ENCODE assay signal across 8 cellular contexts in the genomic region with DNA sequence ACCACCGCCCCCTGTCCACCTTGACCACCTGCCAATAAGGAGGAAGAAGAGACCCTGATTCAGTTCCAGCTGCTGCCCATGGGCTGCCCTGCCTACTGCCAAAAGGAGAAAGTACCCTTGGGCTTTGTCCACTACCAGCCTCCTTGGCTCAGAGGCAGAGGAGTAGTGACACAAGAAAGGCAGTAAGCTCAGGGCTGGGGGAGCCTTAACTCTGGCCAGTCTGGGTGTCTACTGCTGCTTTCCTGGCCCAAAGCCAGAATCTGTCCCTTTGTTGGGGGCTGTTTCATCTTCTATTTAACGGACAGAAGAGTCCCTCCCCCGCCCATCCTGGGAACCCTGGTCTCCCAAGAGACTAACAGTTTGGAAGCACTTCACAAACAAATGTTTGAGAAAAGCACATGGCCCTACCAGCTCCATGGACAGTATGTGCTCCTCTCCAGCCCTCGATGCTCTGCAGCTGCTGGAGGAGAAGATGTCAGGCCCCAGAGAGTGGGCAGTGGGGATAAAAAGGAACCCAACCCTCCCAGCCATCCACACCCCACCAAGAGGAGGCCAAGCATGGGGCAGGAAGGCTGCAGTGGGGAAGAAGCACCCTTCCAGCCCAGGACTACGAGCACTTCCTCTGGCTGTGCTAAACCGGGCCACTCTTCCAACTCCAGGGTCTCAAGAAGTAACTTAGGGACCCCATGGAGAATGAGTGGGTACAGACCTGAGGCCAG. TPM values are rescaled to one million over a fixed set of nuclear protein-coding genes. Genes with fewer than 3 reads are reported as not detected.
DNase-seq lines count a peak whose midpoint lies in the region; ATAC-seq, FAIRE-seq and TF ChIP-seq lines count a peak whose summit lies in the region.

No MANE protein-coding gene starts in this region.

- peak overlapping the region; percentile 93 for H3K14ac ChIP-seq in IMR-90 (replicated peaks; ENCODE audit: low read depth, low read length)

- peak overlapping the region; percentile 87 for H3K23ac ChIP-seq in IMR-90 (ENCODE audit: low read depth, low read length)

- H2BK120ac ChIP-seq in IMR-90 (ENCODE audit: low read depth, low read length), result no peak overlapping the region

- peak overlapping the region; percentile 93 for H3K4me2 ChIP-seq in IMR-90 (ENCODE audit: low read depth, low read length)

- peak overlapping the region; percentile 36; the same call in 1 of the 2 replicates for H3K4ac ChIP-seq in IMR-90 (ENCODE audit: low read depth, low read length)

- H3K18ac ChIP-seq in IMR-90 (ENCODE audit: low read depth, low read length), result no peak overlapping the region

- CTCF ChIA-PET in IMR-90 (lab: Yijun Ruan, JAX), result interaction anchor here (0.6 to 1.4 kb wide), 2 partner anchors 50 to 137 kb away, joined by 4 to 5 read pairs; no protein-coding TSS in a partner anchor

- 0 out of 3 replicates have a peak overlapping the region, but pooled peaks have one; percentile 25 for H2BK15ac ChIP-seq in IMR-90 (ENCODE audit: low read depth, low read length)

- H3K9me3 ChIP-seq in IMR-90 (ENCODE audit: control insufficient read depth, insufficient read depth, low read length), result no peaks in the 10 kb centered on the region
- H3K9me3 ChIP-seq in muscle layer of duodenum (ENCODE audit: control insufficient read depth in 1 of 2, low read length in 2 of 2), result no peaks in the 10 kb centered on the region

- H3K36me3 ChIP-seq in IMR-90 (ENCODE audit: control insufficient read depth, insufficient read depth, low read length) (peaks cover 38% of the 10 kb centered on the region), bronchial epithelial cell (ENCODE audit: control insufficient read depth, insufficient read depth, low read length) (peaks cover 32% of the 10 kb centered on the region), muscle layer of duodenum (ENCODE audit: control insufficient read depth in 1 of 2, insufficient read depth in 2 of 2, low read length in 2 of 2) (peaks cover 43% of the 10 kb centered on the region in 2 donors)

- H4K8ac ChIP-seq in IMR-90 (ENCODE audit: low read depth in 2 of 2, low read length in 2 of 2), result peak overlapping the region; percentile 26 to 66; a peak in 2 of 4 replicates

- dilution Hi-C loops in IMR-90 (cut with HindIII; ENCODE audit: low sequenced_read_pairs, unreplicated experiment), result no loop called here

- no peak overlapping the region for H2BK5ac ChIP-seq in IMR-90 (ENCODE audit: low read depth, low read length, poor library complexity, severe bottlenecking)

- POLR2A ChIA-PET in IMR-90 (lab: Charles Lee; ENCODE audit: unreplicated experiment), result no interaction called here

- BruUV-seq in IMR-90 (replicated peaks; lab: Mats Ljungman, UMichigan), result no TSS peak

- intact Hi-C loops in IMR-90 (cut with micrococcal nuclease), result no loop called here

- peak overlapping the region; percentile 82 for H3K9ac ChIP-seq in IMR-90 (ENCODE audit: low read depth, low read length)

- no peak for FAIRE-seq in bronchial epithelial cell (lab: Jason Lieb, UNC)
- FAIRE-seq in D721Med (lab: Jason Lieb, UNC), result no peak

- in situ Hi-C loops in IMR-90 (cut with MboI; ENCODE audit: low sequenced_read_pairs), result no loop called here

- no peak overlapping the region for H2BK20ac ChIP-seq in IMR-90 (ENCODE audit: low read depth, low read length)

- WGBS in IMR-90 (ENCODE audit: extremely low coverage in 2 of 2, insufficient read length in 1 of 2), 2 experiments, result no CpG with 5 or more reads among the region's 6 CpGs

- H3K27me3 ChIP-seq in IMR-90 (ENCODE audit: control insufficient read depth, insufficient read depth, low read length) (no peaks in the 10 kb centered on the region), bronchial epithelial cell (ENCODE audit: control insufficient read depth, insufficient read depth, low read length) (no peaks in the 10 kb centered on the region), muscle layer of duodenum (ENCODE audit: low read depth, low read length) (no peaks in the 10 kb centered on the region)

- ATAC-seq in IMR-90 (ENCODE audit: low read depth) (no peak), esophagus mucosa (no peak)

- H2AK9ac ChIP-seq in IMR-90 (replicated peaks; ENCODE audit: low read depth, low read length, poor library complexity), result peak overlapping the region; percentile 94

- no peaks in the 10 kb centered on the region for H4K20me1 ChIP-seq in IMR-90 (ENCODE audit: insufficient read depth, low read length)

- H2AFZ ChIP-seq in IMR-90 (replicated peaks; ENCODE audit: low read length, poor library complexity), result peak overlapping the region; percentile 99

- H3K9me1 ChIP-seq in IMR-90 (ENCODE audit: insufficient read depth, low read length), result peaks cover 8% of the 10 kb centered on the region; the same call in 1 of the 2 replicates

- no peak for TF ChIP-seq POLR2A in IMR-90 (IDR thresholded peaks at IDR 0.05; ENCODE audit: low read depth, low read length)

- no peak for TF ChIP-seq RAD21 in IMR-90 (IDR thresholded peaks at IDR 0.05; ENCODE audit: low read length)

- H4K91ac ChIP-seq in IMR-90 (ENCODE audit: insufficient read depth, low read depth, low read length), result 0 out of 2 replicates have a peak overlapping the region, but pooled peaks have one; percentile 68

- H4K5ac ChIP-seq in IMR-90 (ENCODE audit: low read depth, low read length), result no peak overlapping the region

- DNase-seq in AG10803 (ENCODE audit: low read depth) (no peak), IMR-90 (no peak), bronchial epithelial cell (ENCODE audit: low read depth) (no peak), NCI-H774 (lab: John Stamatoyannopoulos, UW) (no peak), D721Med (ENCODE audit: insufficient read length, low spot score) (no peak)
- no peak for DNase-seq in stimulated activated CD4-positive, alpha-beta T cell treated with anti-CD3 and anti-CD28 coated beads, Interleukin-4, amount 100 ng/mL, for 1 hour

- peaks cover 5% of the 10 kb centered on the region for H3K4me1 ChIP-seq in IMR-90 (ENCODE audit: control insufficient read depth, insufficient read depth, low read length)
- peaks cover 10 to 29% of the 10 kb centered on the region in 2 donors for H3K4me1 ChIP-seq in muscle layer of duodenum (ENCODE audit: control insufficient read depth in 1 of 2, insufficient read depth in 2 of 2, low read length in 2 of 2)

- H3K56ac ChIP-seq in IMR-90 (ENCODE audit: extremely low read depth, insufficient read depth, low read length), result peak overlapping the region; percentile 69; the same call in 1 of the 2 replicates

- H3K79me1 ChIP-seq in IMR-90 (ENCODE audit: low read depth in 1 of 2, low read length in 2 of 2), result peaks cover 46 to 58% of the 10 kb centered on the region in 2 experiments

- TF ChIP-seq CTCF in AG10803 (conservative IDR thresholded peaks at IDR 0.05; ENCODE audit: low read length) (no peak), IMR-90 (conservative IDR thresholded peaks at IDR 0.05; ENCODE audit: low read depth, low read length) (no peak), bronchial epithelial cell (IDR thresholded peaks at IDR 0.05; ENCODE audit: insufficient read depth, low read length, severe bottlenecking) (no peak), D721Med (IDR thresholded peaks at IDR 0.05; ENCODE audit: insufficient read depth, missing control alignments) (no peak)

- H3K27ac ChIP-seq in IMR-90 (ENCODE audit: insufficient read depth, low read length), result no peak overlapping the region
- peak overlapping the region; percentile 90 for H3K27ac ChIP-seq in muscle layer of duodenum (ENCODE audit: low read length)

- H3K4me3 ChIP-seq in AG10803 (ENCODE audit: low read length) (peak overlapping the region; percentile 68), IMR-90 (ENCODE audit: insufficient read depth, low read depth, low read length) (peak overlapping the region; percentile 79), bronchial epithelial cell (ENCODE audit: low read depth, low read length) (peak overlapping the region; percentile 80), muscle layer of duodenum (ENCODE audit: low read depth in 1 of 2, low read length in 2 of 2) (peak overlapping the region; percentile 90 to 94)

- peak overlapping the region; percentile 60; the same call in 1 of the 2 replicates for H2AK5ac ChIP-seq in IMR-90 (ENCODE audit: low read depth, low read length)

TF ChIP-seq in IMR-90, 13 proteins besides CTCF, POLR2A, EP300 and RAD21 (continues in another document):
- no peak for TF ChIP-seq RCOR1 (IDR thresholded peaks at IDR 0.05; ENCODE audit: insufficient replicate concordance, low read length)

RNA-seq across cellular contexts. Expression of a gene that starts 1.3 kb away (rescaled TPM):
- total RNA-seq in IMR-90 (2012; rRNA removed), result 27.8 and 35.1 TPM in 2 replicates
- 58.3 and 59.7 TPM in 2 replicates for polyA plus RNA-seq in IMR-90 (2012; rRNA removed)
- polyA plus RNA-seq in IMR-90 (2012; cell fraction: cytosol; rRNA removed), result 28.7 and 55.2 TPM in 2 replicates
- 65.1 and 91.7 TPM in 2 replicates for polyA plus RNA-seq in IMR-90 (2012; cell fraction: nucleus; rRNA removed; ENCODE audit: low replicate concordance)
- total RNA-seq in bronchial epithelial cell, result 26.3 and 36.4 TPM in 2 replicates
- total RNA-seq in esophagus mucosa, result 29.9 TPM

RNA-seq across cellular contexts. Expression of a gene that starts 1.4 kb away (rescaled TPM):
- 18.3 and 18.6 TPM in 2 replicates for total RNA-seq in IMR-90 (2012; rRNA removed)
- polyA plus RNA-seq in IMR-90 (2012; rRNA removed), result 29.1 and 33.8 TPM in 2 replicates
- 9.8 and 11.4 TPM in 2 replicates for polyA plus RNA-seq in IMR-90 (2012; cell fraction: cytosol; rRNA removed)
- polyA plus RNA-seq in IMR-90 (2012; cell fraction: nucleus; rRNA removed; ENCODE audit: low replicate concordance), result 195 and 339 TPM in 2 replicates
- 46.3 and 48.9 TPM in 2 replicates for total RNA-seq in bronchial epithelial cell
- 18.2 TPM for total RNA-seq in esophagus mucosa

RNA-seq across cellular contexts. Expression of a gene that starts 9.4 kb away (rescaled TPM):
- total RNA-seq in IMR-90 (2012; rRNA removed) (10.8 and 12.5 TPM in 2 replicates), bronchial epithelial cell (40.2 and 46.1 TPM in 2 replicates), esophagus mucosa (22.6 TPM)
- 24.3 and 24.7 TPM in 2 replicates for polyA plus RNA-seq in IMR-90 (2012; rRNA removed)
- 12.5 and 13.7 TPM in 2 replicates for polyA plus RNA-seq in IMR-90 (2012; cell fraction: cytosol; rRNA removed)
- 140 and 197 TPM in 2 replicates for polyA plus RNA-seq in IMR-90 (2012; cell fraction: nucleus; rRNA removed; ENCODE audit: low replicate concordance)

RNA-seq across cellular contexts. Expression of a gene that starts 17.1 kb away (rescaled TPM):
- total RNA-seq in IMR-90 (2012; rRNA removed) (3.6 and 4.1 TPM in 2 replicates), bronchial epithelial cell (3.7 and 4.7 TPM in 2 replicates), esophagus mucosa (2.4 TPM)
- polyA plus RNA-seq in IMR-90 (2012; rRNA removed), result 5.7 and 6.2 TPM in 2 replicates
- 4.2 and 4.9 TPM in 2 replicates for polyA plus RNA-seq in IMR-90 (2012; cell fraction: cytosol; rRNA removed)
- polyA plus RNA-seq in IMR-90 (2012; cell fraction: nucleus; rRNA removed; ENCODE audit: low replicate concordance), result 9.0 and 16.1 TPM in 2 replicates

RNA-seq across cellular contexts. Expression of a gene that starts 17.1 kb away (rescaled TPM):
- total RNA-seq in IMR-90 (2012; rRNA removed), result 35.0 and 44.4 TPM in 2 replicates
- polyA plus RNA-seq in IMR-90 (2012; rRNA removed), result 40.3 and 50.1 TPM in 2 replicates
- 45.9 and 72.9 TPM in 2 replicates for polyA plus RNA-seq in IMR-90 (2012; cell fraction: cytosol; rRNA removed)
- 49.3 and 58.9 TPM in 2 replicates for polyA plus RNA-seq in IMR-90 (2012; cell fraction: nucleus; rRNA removed; ENCODE audit: low replicate concordance)
- total RNA-seq in bronchial epithelial cell, result 48.3 and 50.8 TPM in 2 replicates
- 30.0 TPM for total RNA-seq in esophagus mucosa
